ENCODE assay signal across 21 cellular contexts in the genomic region with DNA sequence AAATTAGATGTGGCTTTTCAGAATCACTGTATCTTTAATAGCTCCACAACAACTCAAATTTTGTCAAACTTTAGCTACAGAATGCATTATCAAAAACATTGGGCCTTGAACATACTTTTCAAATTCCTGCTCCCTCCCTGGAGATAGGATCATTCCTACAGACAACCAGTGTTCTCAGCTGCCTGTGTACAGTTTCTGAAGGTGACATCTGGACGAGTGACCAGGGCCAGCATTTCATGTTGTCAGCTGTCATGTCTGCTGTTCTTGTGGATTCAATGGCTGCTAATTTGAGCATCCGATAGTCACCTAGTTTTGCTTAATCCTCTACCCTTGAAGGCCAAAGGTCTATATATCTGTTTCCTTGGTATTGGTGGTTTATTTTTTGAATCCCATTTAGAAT.
"Had no signal": no experiment of that assay in that cellular context is flagged by ENCODE, and none has a peak within 500 bp of the region (broad histone marks: within the 10 kb centered on the region; RNA-seq: fewer than 3 reads in every experiment).

No MANE protein-coding gene starts in this region.

- H3K27ac ChIP-seq: adrenal gland, ascending aorta, brain microvascular endothelial cell, coronary artery, esophagus muscularis mucosa, gastrocnemius medialis, left lung, thoracic aorta, upper lobe of left lung had no signal

- H3K27me3 ChIP-seq: adrenal gland, ascending aorta, brain microvascular endothelial cell, esophagus muscularis mucosa, gastrocnemius medialis, left lung, upper lobe of left lung had no signal

- ATAC-seq: activated CD4-positive, alpha-beta T cell treated with anti-CD3 and anti-CD28 coated beads for 36 hours; activated T-helper 17 cell treated with anti-CD3 and anti-CD28 coated beads, Interleukin-2, amount 50 U/mL, for 72 hours; gastrocnemius medialis; left lung had no signal

- H3K9me3 ChIP-seq: adrenal gland, ascending aorta, esophagus muscularis mucosa, gastrocnemius medialis, left lung, thoracic aorta, upper lobe of left lung had no signal

- DNase-seq: activated B cell treated with CpG ODN at 0.5 μM for 24 hours; activated CD4-positive, alpha-beta T cell treated with anti-CD3 and anti-CD28 coated beads for 36 hours; activated CD4-positive, alpha-beta T cell treated with anti-CD3 and anti-CD28 coated beads, Interleukin-2, amount 50 U/mL, for 4 hours; activated CD8-positive, alpha-beta memory T cell treated with anti-CD3 and anti-CD28 coated beads for 24 hours; activated CD8-positive, alpha-beta memory T cell treated with anti-CD3 and anti-CD28 coated beads, Interleukin-2, amount 50 U/mL, for 4 hours; activated T-cell treated with anti-CD3 and anti-CD28 coated beads, Interleukin-2, amount 50 U/mL, for 24 hours; adrenal gland; brain microvascular endothelial cell; gastrocnemius medialis; left lung; mammary epithelial cell; occipital lobe; stimulated activated CD4-positive, alpha-beta T cell treated with anti-CD3 and anti-CD28 coated beads, Interleukin-4, amount 100 ng/mL, for 24 hours; stimulated activated naive CD4-positive, alpha-beta T cell treated with Interleukin-2 at 50 U/mL for 16 hours; T-helper 9 cell; upper lobe of left lung had no signal

- H3K4me1 ChIP-seq: adrenal gland, esophagus muscularis mucosa, gastrocnemius medialis, left lung, upper lobe of left lung had no signal

- H3K36me3 ChIP-seq: adrenal gland, brain microvascular endothelial cell, gastrocnemius medialis, left lung, upper lobe of left lung had no signal

- H3K4me3 ChIP-seq: adrenal gland, ascending aorta, coronary artery, esophagus muscularis mucosa, gastrocnemius medialis, left lung, thoracic aorta, upper lobe of left lung had no signal
